In the genomic region with DNA sequence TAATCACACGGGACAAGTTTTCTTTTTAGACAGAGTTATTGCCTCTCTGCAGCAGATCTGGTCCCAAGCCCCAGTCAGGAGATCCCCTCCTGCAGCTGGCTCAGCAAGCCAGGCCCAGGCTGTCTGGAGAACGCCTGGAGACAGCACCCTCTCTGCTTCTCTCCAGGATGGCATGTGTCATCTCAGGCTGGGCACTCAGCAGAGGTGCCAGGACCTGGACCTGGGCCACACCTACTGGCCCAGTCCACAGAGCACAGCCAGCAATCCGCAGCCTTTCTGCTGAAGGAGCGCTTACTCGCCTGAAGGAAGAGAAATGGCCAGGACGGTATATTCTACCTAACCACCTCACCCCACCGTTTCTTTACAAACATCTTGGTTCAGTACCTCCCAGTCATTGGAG, we compare ENCODE assay signal across 16 cellular contexts.
"Had no signal": no experiment of that assay in that cellular context is flagged by ENCODE, and none has a peak within 500 bp of the region (broad histone marks: within the 10 kb centered on the region; RNA-seq: fewer than 3 reads in every experiment).

No MANE protein-coding gene starts in this region.

- H3K4me1 ChIP-seq: uterus had no signal

- DNase-seq: activated B cell treated with CpG ODN at 0.5 μM for 24 hours; activated CD4-positive, alpha-beta T cell treated with anti-CD3 and anti-CD28 coated beads for 4 hours; activated CD8-positive, alpha-beta T cell treated with anti-CD3 and anti-CD28 coated beads for 36 hours; activated T-cell treated with anti-CD3 and anti-CD28 coated beads, Interleukin-2, amount 50 U/mL, for 24 hours; effector CD4-positive, alpha-beta T cell; foreskin fibroblast; glutamatergic neuron; left ventricle myocardium inferior; stimulated activated CD4-positive, alpha-beta T cell treated with anti-CD3 and anti-CD28 coated beads, Interleukin-4, amount 100 ng/mL, for 1 hour; T-cell; uterus had no signal

- H3K36me3 ChIP-seq: ascending aorta, left ventricle myocardium inferior, right atrium auricular region, tibial nerve, uterus had no signal

- H3K27me3 ChIP-seq: ascending aorta, right atrium auricular region, tibial nerve, uterus had no signal

- ATAC-seq: activated CD8-positive, alpha-beta T cell treated with anti-CD3 and anti-CD28 coated beads for 36 hours; SK-N-SH treated with all-trans-retinoic acid at 6 μM for 48 hours; T-cell had no signal

- H3K27ac ChIP-seq: ascending aorta, left ventricle myocardium inferior, right atrium auricular region, tibial nerve, uterus had no signal

- H3K9me3 ChIP-seq: ascending aorta, left ventricle myocardium inferior, right atrium auricular region, tibial nerve, uterus had no signal

- H3K4me3 ChIP-seq: ascending aorta, left ventricle myocardium inferior, right atrium auricular region, skin epidermis, tibial nerve, uterus had no signal
